ENCODE assay signal across 1 cellular context in the genomic region with DNA sequence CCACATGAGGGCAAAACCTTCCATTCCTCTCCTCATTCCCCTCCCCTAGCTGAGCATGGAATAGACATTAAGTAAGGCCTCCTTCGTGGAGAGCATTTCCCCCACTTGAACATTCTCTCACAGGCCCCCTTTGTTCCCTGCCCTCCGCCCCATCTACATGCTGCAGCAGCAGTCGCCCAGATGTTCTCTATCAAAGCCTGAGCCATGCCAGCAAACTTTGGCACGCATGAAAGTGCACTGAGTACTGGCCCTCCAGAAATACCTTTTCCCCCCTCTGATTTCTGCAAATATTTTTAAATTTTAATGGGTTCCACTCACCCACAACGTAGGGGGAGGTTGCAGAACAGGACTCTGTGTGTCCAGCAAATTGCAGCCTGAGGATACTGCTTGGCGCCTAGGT.
TF ChIP-seq lines count a peak whose summit lies in the region.

No MANE protein-coding gene starts in this region.

TF ChIP-seq in IMR-90, 13 proteins besides CTCF, POLR2A, EP300 and RAD21 (continued from another document):
- TF ChIP-seq RCOR1 (IDR thresholded peaks at IDR 0.05; ENCODE audit: insufficient replicate concordance, low read length) (no peak), MAZ (IDR thresholded peaks at IDR 0.05; ENCODE audit: borderline replicate concordance, low read depth, low read length) (no peak), CEBPB (IDR thresholded peaks at IDR 0.05; ENCODE audit: low read depth, low read length) (no peak), MXI1 (IDR thresholded peaks at IDR 0.05; ENCODE audit: borderline replicate concordance, low read depth, low read length) (no peak), BHLHE40 (IDR thresholded peaks at IDR 0.05; ENCODE audit: low read depth, low read length) (no peak), SMC3 (IDR thresholded peaks at IDR 0.05; ENCODE audit: low read depth, low read length) (no peak)
- TF ChIP-seq, protein P1, sequence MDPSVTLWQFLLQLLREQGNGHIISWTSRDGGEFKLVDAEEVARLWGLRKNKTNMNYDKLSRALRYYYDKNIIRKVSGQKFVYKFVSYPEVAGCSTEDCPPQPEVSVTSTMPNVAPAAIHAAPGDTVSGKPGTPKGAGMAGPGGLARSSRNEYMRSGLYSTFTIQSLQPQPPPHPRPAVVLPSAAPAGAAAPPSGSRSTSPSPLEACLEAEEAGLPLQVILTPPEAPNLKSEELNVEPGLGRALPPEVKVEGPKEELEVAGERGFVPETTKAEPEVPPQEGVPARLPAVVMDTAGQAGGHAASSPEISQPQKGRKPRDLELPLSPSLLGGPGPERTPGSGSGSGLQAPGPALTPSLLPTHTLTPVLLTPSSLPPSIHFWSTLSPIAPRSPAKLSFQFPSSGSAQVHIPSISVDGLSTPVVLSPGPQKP (IDR thresholded peaks at IDR 0.05; ENCODE audit: borderline replicate concordance, low read depth, low read length): no peak
